ENCODE assay signal across 13 cellular contexts in the genomic region with DNA sequence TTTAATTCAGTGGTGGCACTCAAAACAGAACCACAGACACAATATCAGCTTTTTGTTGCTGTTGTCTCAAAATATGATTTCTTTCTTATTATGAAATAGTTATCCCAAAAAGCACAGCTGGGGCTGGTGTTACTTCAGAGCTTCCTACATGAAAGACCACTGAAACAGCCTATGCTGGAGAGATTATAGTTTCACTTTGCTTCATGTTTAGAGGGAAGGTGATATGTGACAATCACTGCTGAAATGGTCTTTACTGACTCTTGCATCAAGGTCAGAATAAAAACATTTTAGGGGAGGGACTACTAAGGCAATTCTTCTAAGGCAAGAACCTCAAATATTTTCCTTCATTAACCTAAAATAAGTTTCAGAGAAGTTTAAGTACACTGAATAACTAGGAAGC.
DNase-seq lines count a peak whose midpoint lies in the region; ATAC-seq and FAIRE-seq lines count a peak whose summit lies in the region.
"Had no signal": no experiment of that assay in that cellular context is flagged by ENCODE, and none has a peak within 500 bp of the region (broad histone marks: within the 10 kb centered on the region; RNA-seq: fewer than 3 reads in every experiment).

No MANE protein-coding gene starts in this region.

- H3K27me3 Mint-ChIP-seq in activated naive CD4-positive, alpha-beta T cell treated with anti-CD3 and anti-CD28 coated beads, Interleukin-2, amount 10 ng/mL, durations not matched to agents 7 days and 5 days = no peaks in the 10 kb centered on the region
- H3K27me3 Mint-ChIP-seq in activated CD8-positive, alpha-beta T cell treated with anti-CD3 and anti-CD28 coated beads, Interleukin-2, amount 10 ng/mL, durations not matched to agents 7 days and 5 days (ENCODE audit: low read depth) = no peaks in the 10 kb centered on the region

- CTCF ChIA-PET in activated naive CD4-positive, alpha-beta T cell treated with anti-CD3 and anti-CD28 coated beads, Interleukin-2, amount 10 ng/mL, durations not matched to agents 7 days and 5 days (lab: Charles Lee) = no interaction called here
- CTCF ChIA-PET in activated CD8-positive, alpha-beta T cell treated with anti-CD3 and anti-CD28 coated beads, Interleukin-2, amount 10 ng/mL, durations not matched to agents 7 days and 5 days (lab: Charles Lee) = interaction anchor here (0.7 to 3.9 kb wide), 11 partner anchors 11 to 297 kb away, joined by 3 to 21 read pairs (median 4); no protein-coding TSS in a partner anchor

- no peak for FAIRE-seq in HTR-8/SVneo (lab: Jason Lieb, UNC)
- FAIRE-seq: H54 had no signal

- H3K27ac Mint-ChIP-seq in activated naive CD4-positive, alpha-beta T cell treated with anti-CD3 and anti-CD28 coated beads, Interleukin-2, amount 10 ng/mL, durations not matched to agents 7 days and 5 days = peak overlapping the region; percentile 58
- H3K27ac Mint-ChIP-seq in activated CD8-positive, alpha-beta T cell treated with anti-CD3 and anti-CD28 coated beads, Interleukin-2, amount 10 ng/mL, durations not matched to agents 7 days and 5 days = peak overlapping the region; percentile 53

- peaks cover 86% of the 10 kb centered on the region for H3K4me1 Mint-ChIP-seq in activated naive CD4-positive, alpha-beta T cell treated with anti-CD3 and anti-CD28 coated beads, Interleukin-2, amount 10 ng/mL, durations not matched to agents 7 days and 5 days
- H3K4me1 Mint-ChIP-seq in activated CD8-positive, alpha-beta T cell treated with anti-CD3 and anti-CD28 coated beads, Interleukin-2, amount 10 ng/mL, durations not matched to agents 7 days and 5 days (ENCODE audit: low read depth) = peaks cover 66% of the 10 kb centered on the region

- POLR2A ChIA-PET in activated CD8-positive, alpha-beta T cell treated with anti-CD3 and anti-CD28 coated beads, Interleukin-2, amount 10 ng/mL, durations not matched to agents 7 days and 5 days (lab: Charles Lee) = interaction anchor here (1.2 kb wide), 2 partner anchors 12 to 14 kb away, joined by 3 read pairs; no protein-coding TSS in a partner anchor

- no peaks in the 10 kb centered on the region for H3K9me3 Mint-ChIP-seq in activated naive CD4-positive, alpha-beta T cell treated with anti-CD3 and anti-CD28 coated beads, Interleukin-2, amount 10 ng/mL, durations not matched to agents 7 days and 5 days
- H3K9me3 Mint-ChIP-seq in activated CD8-positive, alpha-beta T cell treated with anti-CD3 and anti-CD28 coated beads, Interleukin-2, amount 10 ng/mL, durations not matched to agents 7 days and 5 days (ENCODE audit: insufficient read depth) = no peaks in the 10 kb centered on the region

- ATAC-seq in HG02981 (IDR thresholded peaks at IDR 0.05; ENCODE audit: unreplicated experiment) (peak; percentile 55), HG02571 (IDR thresholded peaks at IDR 0.05; ENCODE audit: unreplicated experiment) (no peak)
- ATAC-seq in activated CD8-positive, alpha-beta T cell treated with anti-CD3 and anti-CD28 coated beads, Interleukin-2, amount 10 ng/mL, durations not matched to agents 7 days and 5 days = peak; percentile 71
- ATAC-seq: left colon had no signal

- no peak for DNase-seq in activated naive CD4-positive, alpha-beta T cell treated with anti-CD3 and anti-CD28 coated beads, Interleukin-2, amount 10 ng/mL, durations not matched to agents 7 days and 5 days
- DNase-seq in activated naive CD4-positive, alpha-beta T cell treated with Interleukin-2 at 50 U/mL for 16 hours = no peak
- no peak for DNase-seq in activated CD8-positive, alpha-beta T cell treated with anti-CD3 and anti-CD28 coated beads, Interleukin-2, amount 10 ng/mL, durations not matched to agents 7 days and 5 days
- DNase-seq in stimulated activated naive CD4-positive, alpha-beta T cell treated with Interleukin-2 at 50 U/mL for 16 hours (lab: John Stamatoyannopoulos, UW) = no peak
- no peak for DNase-seq in NCI-H510A treated with DMSO at 0.1 percent for 48 hours (lab: John Stamatoyannopoulos, UW)
- no peak for DNase-seq in HTR-8/SVneo (ENCODE audit: insufficient read length, low spot score)
- DNase-seq: AML-193, left colon, psoas muscle, uterus had no signal

- H3K36me3 Mint-ChIP-seq in activated naive CD4-positive, alpha-beta T cell treated with anti-CD3 and anti-CD28 coated beads, Interleukin-2, amount 10 ng/mL, durations not matched to agents 7 days and 5 days = peaks cover 25% of the 10 kb centered on the region
- H3K36me3 Mint-ChIP-seq in activated CD8-positive, alpha-beta T cell treated with anti-CD3 and anti-CD28 coated beads, Interleukin-2, amount 10 ng/mL, durations not matched to agents 7 days and 5 days (ENCODE audit: low read depth) = peaks cover 6% of the 10 kb centered on the region

- H3K4me3 Mint-ChIP-seq in activated naive CD4-positive, alpha-beta T cell treated with anti-CD3 and anti-CD28 coated beads, Interleukin-2, amount 10 ng/mL, durations not matched to agents 7 days and 5 days = peak overlapping the region; percentile 32
- H3K4me3 Mint-ChIP-seq in activated CD8-positive, alpha-beta T cell treated with anti-CD3 and anti-CD28 coated beads, Interleukin-2, amount 10 ng/mL, durations not matched to agents 7 days and 5 days = peak overlapping the region; percentile 45
